8 cellular contexts compared by ENCODE assay signal in genomic region chr15:31263751-31264533, GRCh38.
DNase-seq lines count a peak whose midpoint lies in the region; ATAC-seq and TF ChIP-seq lines count a peak whose summit lies in the region.

No MANE protein-coding gene starts in this region.

- intact Hi-C loops in OCI-LY7 (cut with micrococcal nuclease; ENCODE audit: unreplicated experiment) (no loop called here), head of caudate nucleus (cut with DNase I) (no loop called here)

- H3K4me3 Mint-ChIP-seq in activated T-cell treated with anti-CD3 and anti-CD28 coated beads, Interleukin-2, amount 50 U/mL, for 72 hours, result peak overlapping the region; percentile 63 to 77

- no peaks in the 10 kb centered on the region for H3K9me2 ChIP-seq in OCI-LY7 (ENCODE audit: insufficient read depth, low read length)

- H3K4me1 ChIP-seq in OCI-LY7 (ENCODE audit: insufficient read depth, low read length, poor library complexity, severe bottlenecking), result peaks cover 95% of the 10 kb centered on the region
- peaks cover 20% of the 10 kb centered on the region for H3K4me1 ChIP-seq in skeletal muscle satellite cell (ENCODE audit: control insufficient read depth, insufficient read depth, low read length)

- BruUV-seq in OCI-LY7 (replicated peaks; lab: Mats Ljungman, UMichigan), result no TSS peak

- DNase-seq in COLO668 (lab: John Stamatoyannopoulos, UW; ENCODE audit: unreplicated experiment) (peak; percentile 92), OCI-LY7 (ENCODE audit: low spot score) (peak; percentile 89), head of caudate nucleus (peak in 41 of 42 donors; percentile 29 to 80 (median 63)), midbrain (lab: John Stamatoyannopoulos, UW) (no peak), AG08395 (ENCODE audit: low spot score) (no peak)
- peak; percentile 82 for DNase-seq in activated T-cell treated with anti-CD3 and anti-CD28 coated beads, Interleukin-2, amount 50 U/mL, for 72 hours

- H3K9ac ChIP-seq in skeletal muscle satellite cell (ENCODE audit: low read depth, low read length), result no peak overlapping the region

- POLR2A ChIA-PET in OCI-LY7 (lab: Charles Lee), result interaction anchor here (0.6 to 7.2 kb wide), 13 partner anchors 11 to 172 kb away, joined by 3 to 81 read pairs (median 7); no protein-coding TSS in a partner anchor

- H3K79me2 ChIP-seq in OCI-LY7 (ENCODE audit: insufficient read depth, low read depth, low read length), result no peaks in the 10 kb centered on the region

- H3K36me3 ChIP-seq in OCI-LY7 (ENCODE audit: insufficient read depth, low read length) (no peaks in the 10 kb centered on the region), skeletal muscle satellite cell (ENCODE audit: insufficient read depth, low read length) (no peaks in the 10 kb centered on the region)

- H3K9me3 Mint-ChIP-seq in activated T-cell treated with anti-CD3 and anti-CD28 coated beads, Interleukin-2, amount 50 U/mL, for 72 hours, result no peaks in the 10 kb centered on the region

- peak overlapping the region; percentile 97 for H3K27ac ChIP-seq in OCI-LY7 (ENCODE audit: low read depth, low read length, poor library complexity, severe bottlenecking)

- H3K4me2 ChIP-seq in OCI-LY7 (ENCODE audit: low read length), result peak overlapping the region; percentile 73
- peak overlapping the region; percentile 18 for H3K4me2 ChIP-seq in skeletal muscle satellite cell (ENCODE audit: low read length)

- H3K4me3 ChIP-seq in OCI-LY7 (ENCODE audit: low read depth, low read length, poor library complexity, severe bottlenecking) (peak overlapping the region; percentile 10), skeletal muscle satellite cell (ENCODE audit: low read length) (no peak overlapping the region)

- no peaks in the 10 kb centered on the region for H3K9me3 ChIP-seq in OCI-LY7 (ENCODE audit: low read length)
- H3K9me3 ChIP-seq in skeletal muscle satellite cell (replicated peaks; ENCODE audit: low read length), result no peaks in the 10 kb centered on the region

- CTCF ChIA-PET in OCI-LY7 (lab: Charles Lee; ENCODE audit: unreplicated experiment), result interaction anchor here (0.6 to 3.5 kb wide), 13 partner anchors 14 to 210 kb away, joined by 3 to 36 read pairs (median 4); no protein-coding TSS in a partner anchor

- peaks cover 82% of the 10 kb centered on the region for H3K4me1 Mint-ChIP-seq in activated T-cell treated with anti-CD3 and anti-CD28 coated beads, Interleukin-2, amount 50 U/mL, for 72 hours (ENCODE audit: low read depth)

- peak overlapping the region; percentile 1; the same call in 1 of the 2 replicates for H2AFZ ChIP-seq in OCI-LY7 (ENCODE audit: low read length)

- H3K27me3 ChIP-seq in skeletal muscle satellite cell (ENCODE audit: control insufficient read depth, insufficient read depth, low read length), result peaks cover 17% of the 10 kb centered on the region

- no peaks in the 10 kb centered on the region for H4K20me1 ChIP-seq in OCI-LY7 (ENCODE audit: insufficient read depth, low read length)

- peak overlapping the region; percentile 89 for H3K27ac Mint-ChIP-seq in activated T-cell treated with anti-CD3 and anti-CD28 coated beads, Interleukin-2, amount 50 U/mL, for 72 hours

- H3K27me3 Mint-ChIP-seq in activated T-cell treated with anti-CD3 and anti-CD28 coated beads, Interleukin-2, amount 50 U/mL, for 72 hours (ENCODE audit: low read depth), result peaks cover 15% of the 10 kb centered on the region

- no peaks in the 10 kb centered on the region for H3K36me3 Mint-ChIP-seq in activated T-cell treated with anti-CD3 and anti-CD28 coated beads, Interleukin-2, amount 50 U/mL, for 72 hours (ENCODE audit: insufficient read depth in 2 of 2)

- peak; percentile 26 for ATAC-seq in HG02798 (IDR thresholded peaks at IDR 0.05; ENCODE audit: poor library complexity, unreplicated experiment)
- peak; percentile 70 to 79 for ATAC-seq in activated T-cell treated with anti-CD3 and anti-CD28 coated beads, Interleukin-2, amount 50 U/mL, for 72 hours (replicated peaks in 1 of 2)

- TF ChIP-seq CTCF in OCI-LY7 (conservative IDR thresholded peaks at IDR 0.05; ENCODE audit: low read length), result peak; percentile 41; the same call in 1 of the 2 replicates

Comparison
In these comparisons a context has a peak if more than half of its experiments do, and no peak if none do; other contexts are left out.
1. DNase-seq: peak in COLO668 (single experiment), OCI-LY7 (single experiment), activated T-cell treated with anti-CD3 and anti-CD28 coated beads, Interleukin-2, amount 50 U/mL, for 72 hours (2 of 2) and head of caudate nucleus (41 of 42); none in midbrain (single experiment) and AG08395 (single experiment).